Comparison of ENCODE assay signal across 16 cellular contexts in the genomic region with DNA sequence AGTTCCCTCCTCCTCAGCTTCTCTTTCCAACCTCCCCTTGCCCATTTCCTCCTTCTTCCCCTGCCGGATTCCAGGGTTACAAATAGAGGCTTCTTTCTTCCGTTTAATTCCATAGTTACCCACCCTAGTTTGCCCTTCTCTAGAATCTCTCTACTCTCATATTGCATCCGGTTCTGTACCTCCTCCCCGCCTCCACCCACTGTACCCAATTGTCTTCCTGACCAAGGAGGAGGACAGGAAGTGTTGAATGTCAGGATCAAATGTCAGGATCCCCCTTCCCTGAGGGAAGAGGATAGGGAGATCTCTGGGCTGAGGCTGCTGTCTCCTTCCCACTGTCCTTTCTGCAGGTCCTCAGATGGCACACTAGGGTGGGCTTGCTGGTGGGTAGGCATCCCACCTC. TPM values are rescaled to one million over a fixed set of nuclear protein-coding genes. Genes with fewer than 3 reads are reported as not detected.
DNase-seq lines count a peak whose midpoint lies in the region; TF ChIP-seq lines count a peak whose summit lies in the region.
"Had no signal": no experiment of that assay in that cellular context is flagged by ENCODE, and none has a peak within 500 bp of the region (broad histone marks: within the 10 kb centered on the region; RNA-seq: fewer than 3 reads in every experiment).

No MANE protein-coding gene starts in this region.

- H3K9me3 ChIP-seq in HUES64 (ENCODE audit: insufficient read depth, low read depth, low read length), result no peaks in the 10 kb centered on the region
- H3K9me3 ChIP-seq: A549, MG63, pancreas had no signal

- peak overlapping the region; percentile 32 for H3K27ac Mint-ChIP-seq in neural crest cell (ENCODE audit: unreplicated experiment)
- H3K27ac Mint-ChIP-seq: activated CD4-positive, alpha-beta T cell treated with anti-CD3 and anti-CD28 coated beads, Interleukin-2, amount 10 ng/mL, durations not matched to agents 24 days and 14 days had no signal

- H3K36me3 Mint-ChIP-seq in neural crest cell (ENCODE audit: low read depth), result peaks cover 6% of the 10 kb centered on the region

- POLR2A ChIA-PET in GM10248 (lab: Yijun Ruan, JAX), result interaction anchor here (0.5 to 0.6 kb wide), 2 partner anchors 7 to 657 kb away, joined by 3 to 5 read pairs; no protein-coding TSS in a partner anchor

- H3K9ac ChIP-seq in HUES64 (ENCODE audit: low read depth, low read length), result no peak overlapping the region

- no peaks in the 10 kb centered on the region for H3K27me3 Mint-ChIP-seq in neural crest cell (ENCODE audit: low read depth)
- H3K27me3 Mint-ChIP-seq: activated CD4-positive, alpha-beta T cell treated with anti-CD3 and anti-CD28 coated beads, Interleukin-2, amount 10 ng/mL, durations not matched to agents 24 days and 14 days had no signal

- 0 out of 2 replicates have a peak overlapping the region, but pooled peaks have one; percentile 1 for H3K4me3 ChIP-seq in HUES64 (ENCODE audit: low read length)
- H3K4me3 ChIP-seq: A549, MG63, pancreas had no signal

- peak overlapping the region; percentile 16 for H3K4me3 Mint-ChIP-seq in neural crest cell
- H3K4me3 Mint-ChIP-seq: activated CD4-positive, alpha-beta T cell treated with anti-CD3 and anti-CD28 coated beads, Interleukin-2, amount 10 ng/mL, durations not matched to agents 24 days and 14 days had no signal

- TF ChIP-seq CTCF in neural crest cell (conservative IDR thresholded peaks at IDR 0.05), result no peak
- no peak for TF ChIP-seq CTCF in GM10248 (IDR thresholded peaks at IDR 0.05; ENCODE audit: control extremely low read depth, extremely low read depth, low read depth, missing control alignments)

- CTCF ChIA-PET in GM10248 (lab: Yijun Ruan, JAX), result no interaction called here

- no peak overlapping the region for H3K27ac ChIP-seq in HUES64 (ENCODE audit: low read depth, low read length)
- H3K27ac ChIP-seq: pancreas had no signal

- H3K27me3 ChIP-seq in HUES64 (ENCODE audit: insufficient read depth, low read length), result no peaks in the 10 kb centered on the region
- H3K27me3 ChIP-seq: MG63, pancreas had no signal

- peaks cover 21% of the 10 kb centered on the region for H3K4me1 Mint-ChIP-seq in neural crest cell

- 56% methylated on average over 4 of the region's 4 CpGs for WGBS in HUES64

- DNase-seq in NCI-H2196 treated with DMSO at 0.1 percent for 48 hours (lab: John Stamatoyannopoulos, UW; ENCODE audit: unreplicated experiment) (peak; percentile 7), NCI-H2196 (lab: John Stamatoyannopoulos, UW; ENCODE audit: unreplicated experiment) (no peak), dermis blood vessel endothelial cell (peak; percentile 15), neural crest cell (ENCODE audit: low read depth, low spot score) (no peak), T1000 (lab: John Stamatoyannopoulos, UW) (no peak), inferior parietal cortex (ENCODE audit: extremely low spot score) (no peak), GM10248 (ENCODE audit: extremely low spot score) (no peak)
- DNase-seq: activated CD4-positive, alpha-beta T cell treated with anti-CD3 and anti-CD28 coated beads, Interleukin-2, amount 10 ng/mL, durations not matched to agents 24 days and 14 days; activated naive CD4-positive, alpha-beta T cell treated with Interleukin-2 at 50 U/mL for 16 hours; left colon; MG63; pancreas; stimulated activated CD4-positive, alpha-beta T cell treated with anti-CD3 and anti-CD28 coated beads, Interleukin-2, amount 100 ng/mL, for 48 hours had no signal

- peaks cover 45% of the 10 kb centered on the region for H3K36me3 ChIP-seq in HUES64 (ENCODE audit: insufficient read depth, low read length)

- H3K4me1 ChIP-seq in HUES64 (ENCODE audit: insufficient read depth, low read length), result peaks cover 14% of the 10 kb centered on the region
- H3K4me1 ChIP-seq: pancreas had no signal

- H3K9me3 Mint-ChIP-seq in neural crest cell, result no peaks in the 10 kb centered on the region
- H3K9me3 Mint-ChIP-seq: activated CD4-positive, alpha-beta T cell treated with anti-CD3 and anti-CD28 coated beads, Interleukin-2, amount 10 ng/mL, durations not matched to agents 24 days and 14 days had no signal

RNA-seq across cellular contexts. Expression of gene LARP4, which starts 25.2 kb away (rescaled TPM):
- polyA plus RNA-seq in HUES64 (2013, experiment 1 of 2), result 38.0 TPM
- 32.6 TPM for polyA plus RNA-seq in HUES64 (2013, experiment 2 of 2)
- 50.2 and 82.5 TPM in 2 replicates for total RNA-seq in dermis blood vessel endothelial cell
- 58.0 and 64.6 TPM in 2 replicates for total RNA-seq in neural crest cell

RNA-seq across cellular contexts. Expression of gene FAM186A, which starts 29.4 kb away (rescaled TPM):
- not detected for polyA plus RNA-seq in HUES64 (2013, experiment 1 of 2)
- not detected for polyA plus RNA-seq in HUES64 (2013, experiment 2 of 2)
- total RNA-seq in dermis blood vessel endothelial cell (not detected in 2 replicates), neural crest cell (not detected in 2 replicates)
- total RNA-seq: activated CD4-positive, alpha-beta T cell treated with anti-CD3 and anti-CD28 coated beads, Interleukin-2, amount 10 ng/mL, durations not matched to agents 24 days and 14 days; left colon; NCI-H460; pancreas had no signal
- polyA plus RNA-seq: A549 had no signal

Comparison
In these comparisons a context has a peak if more than half of its experiments do, and no peak if none do; other contexts are left out.
1. DNase-seq: peak in NCI-H2196 treated with DMSO at 0.1 percent for 48 hours (single experiment) and dermis blood vessel endothelial cell (single experiment); none in NCI-H2196 (single experiment), neural crest cell (single experiment), T1000 (single experiment), inferior parietal cortex (single experiment) and GM10248 (single experiment).